In the genomic region with DNA sequence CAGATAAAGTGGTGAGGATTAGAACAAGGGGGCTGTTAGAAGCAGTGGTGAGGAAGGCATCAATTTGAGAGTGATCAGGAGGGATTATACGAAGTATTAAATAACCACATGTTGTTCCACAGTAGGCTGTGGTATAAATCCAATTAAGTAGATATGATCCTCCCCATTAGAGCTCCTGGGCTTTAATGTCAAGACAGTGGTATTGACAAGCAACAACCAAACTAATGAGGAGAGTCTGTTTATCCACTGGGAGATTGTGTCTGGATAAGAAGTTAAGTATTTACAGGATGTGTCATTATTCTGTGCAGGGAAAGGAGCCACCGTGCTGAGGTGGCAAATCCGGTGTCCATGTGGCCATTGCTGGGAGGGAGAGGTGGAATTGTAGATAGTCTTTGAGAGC, we compare ENCODE assay signal across 20 cellular contexts. TPM values are rescaled to one million over a fixed set of nuclear protein-coding genes. Genes with fewer than 3 reads are reported as not detected.
DNase-seq lines count a peak whose midpoint lies in the region; TF ChIP-seq lines count a peak whose summit lies in the region.
"Had no signal": no experiment of that assay in that cellular context is flagged by ENCODE, and none has a peak within 500 bp of the region (broad histone marks: within the 10 kb centered on the region; RNA-seq: fewer than 3 reads in every experiment).

No MANE protein-coding gene starts in this region.

- no peaks in the 10 kb centered on the region for H3K4me1 ChIP-seq in mammary epithelial cell (ENCODE audit: insufficient read depth, low read length)
- peaks cover 0 to 7% (median 4%) of the 10 kb centered on the region in 4 donors for H3K4me1 ChIP-seq in tibial nerve
- H3K4me1 ChIP-seq: BE2C had no signal

- no peak for TF ChIP-seq EP300 in tibial nerve (IDR thresholded peaks at IDR 0.05)

- dilution Hi-C loops in mammary epithelial cell (cut with HindIII; ENCODE audit: low sequenced_read_pairs) = no loop called here

- H3K79me2 ChIP-seq in mammary epithelial cell (ENCODE audit: insufficient read depth, low read length) = no peaks in the 10 kb centered on the region

- H3K9me3 Mint-ChIP-seq in brain = peaks cover 0 to under 1% (median 0%) of the 10 kb centered on the region in 5 experiments
- H3K9me3 Mint-ChIP-seq: CD4-positive, alpha-beta T cell; GM23338 had no signal

- H3K36me3 ChIP-seq in mammary epithelial cell (ENCODE audit: insufficient read depth, low read length) = no peaks in the 10 kb centered on the region
- H3K36me3 ChIP-seq in tibial nerve = no peaks in the 10 kb centered on the region
- H3K36me3 ChIP-seq: BE2C had no signal

- no peaks in the 10 kb centered on the region for H4K20me1 ChIP-seq in mammary epithelial cell (ENCODE audit: insufficient read depth, low read length)

- H3K27ac ChIP-seq in mammary epithelial cell (ENCODE audit: insufficient read depth, low read depth, low read length) (no peak overlapping the region), tibial nerve (no peak overlapping the region)
- H3K27ac ChIP-seq: PC-9 had no signal

- no peak for TF ChIP-seq CTCF in brain (conservative IDR thresholded peaks at IDR 0.05)
- TF ChIP-seq CTCF in mammary epithelial cell (conservative IDR thresholded peaks at IDR 0.05 in 1 of 2, IDR thresholded peaks at IDR 0.05 in 1 of 2; ENCODE audit: extremely low read depth in 1 of 2, insufficient read depth in 1 of 2, low read depth in 1 of 2, low read length in 2 of 2) = no peak
- no peak for TF ChIP-seq CTCF in tibial nerve (IDR thresholded peaks at IDR 0.05)

- no peak overlapping the region for H2AFZ ChIP-seq in mammary epithelial cell (ENCODE audit: low read depth, low read length)
- H2AFZ ChIP-seq: GM23338, PC-9 had no signal

- peaks cover 6% of the 10 kb centered on the region for H3K27me3 ChIP-seq in mammary epithelial cell (ENCODE audit: insufficient read depth, low read length)
- peaks cover 0 to 11% of the 10 kb centered on the region in 2 donors for H3K27me3 ChIP-seq in tibial nerve

- CTCF ChIA-PET in mammary epithelial cell (lab: Charles Lee; ENCODE audit: low non-redundant PET) = interaction anchor here (0.7 kb wide), 1 partner anchor 538 kb away, joined by 3 read pairs; no protein-coding TSS in a partner anchor

- peak overlapping the region in 3 of 5 experiments; percentile 1 to 67 (median 6) for H3K27ac Mint-ChIP-seq in brain
- H3K27ac Mint-ChIP-seq: CD4-positive, alpha-beta T cell; GM23338 had no signal

- BruUV-seq in mammary epithelial cell (replicated peaks; lab: Mats Ljungman, UMichigan) = no TSS peak

- in situ Hi-C loops in Caki2 (cut with HindIII; ENCODE audit: low pct_unique_long_range_greater_than_20kb, low sequenced_read_pairs) (no loop called here), mammary epithelial cell (cut with MboI; ENCODE audit: low sequenced_read_pairs in 2 of 2) (no loop called here)

- 74% methylated on average over 3 of the region's 3 CpGs for WGBS in mammary epithelial cell (ENCODE audit: low coverage, missing lambda C conversion rate)
- WGBS in tibial nerve, 2 donors = 71 to 73% methylated on average over 3 of the region's 3 CpGs

- no peak overlapping the region for H3K4me2 ChIP-seq in mammary epithelial cell (ENCODE audit: insufficient read depth, low read depth, low read length)
- H3K4me2 ChIP-seq: GM23338, PC-9 had no signal

- DNase-seq in Caki2 (ENCODE audit: low read depth) = peak; percentile 16
- DNase-seq in EL = peak; percentile 18
- peak; percentile 63 for DNase-seq in renal cortical epithelial cell (ENCODE audit: low read depth)
- DNase-seq in mammary epithelial cell = no peak
- no peak for DNase-seq in NCI-H1436 (lab: John Stamatoyannopoulos, UW)
- DNase-seq in tibial nerve (ENCODE audit: low spot score in 2 of 2) = no peak
- DNase-seq: BE2C; Calu3; CD4-positive, alpha-beta T cell; DMS79; MV-4-11; NCI-H1436 treated with DMSO at 0.1 percent for 48 hours; NCI-H2029 treated with DMSO at 0.1 percent for 48 hours; NCI-H2171 treated with DMSO at 0.1 percent for 48 hours; NCI-H446 treated with DMSO at 0.1 percent for 48 hours; NCI-H774; PC-9 had no signal

- H3K9me3 ChIP-seq in mammary epithelial cell (replicated peaks; ENCODE audit: insufficient read depth, low read length) (no peaks in the 10 kb centered on the region), tibial nerve (no peaks in the 10 kb centered on the region)

- H3K36me3 Mint-ChIP-seq in brain = peaks cover 4% of the 10 kb centered on the region

- peaks cover 57% of the 10 kb centered on the region for H3K4me1 Mint-ChIP-seq in brain

- H3K27me3 Mint-ChIP-seq in brain = peaks cover 7% of the 10 kb centered on the region

- intact Hi-C loops in mammary epithelial cell (cut with micrococcal nuclease) = no loop called here

- no peak for TF ChIP-seq POLR2A in tibial nerve (IDR thresholded peaks at IDR 0.05)

- H3K4me3 Mint-ChIP-seq in brain = peak overlapping the region in 3 of 5 experiments; percentile 1 to 51 (median 25)
- H3K4me3 Mint-ChIP-seq: CD4-positive, alpha-beta T cell; GM23338 had no signal

- H3K4me3 ChIP-seq in mammary epithelial cell (replicated peaks in 1 of 3; ENCODE audit: insufficient read depth in 1 of 3, low read depth in 2 of 3, low read length in 3 of 3) = no peak overlapping the region
- H3K4me3 ChIP-seq in tibial nerve = no peak overlapping the region
- H3K4me3 ChIP-seq: GM23338, K562, PC-9 had no signal

- no peak overlapping the region for H3K9ac ChIP-seq in mammary epithelial cell (ENCODE audit: insufficient read depth, low read length)

RNA-seq across cellular contexts. Expression of a gene that starts 5.8 kb away (rescaled TPM):
- 0.71 and 4.8 TPM in 2 replicates for total RNA-seq in Caki2 (2014; rRNA removed; shearing (Covaris generic); ENCODE audit: low replicate concordance)
- polyA plus RNA-seq in brain (ENCODE audit: insufficient read depth, low read depth, low replicate concordance) (7.3 TPM), mammary epithelial cell (not detected)
- total RNA-seq in renal cortical epithelial cell (0.05 TPM in 1 of 2 replicates, not detected in the other), mammary epithelial cell (under 1 TPM in 1 of 2 donors, not detected in 1; 0.17 TPM), tibial nerve (1 to 10 TPM in 1 of 4 donors, under 1 TPM in 3; 0.21 to 1.1 (median 0.65) TPM)
- not detected for polyA minus RNA-seq in mammary epithelial cell
- total RNA-seq: Calu3, PC-9 had no signal

Comparison
In these comparisons a context has a peak if more than half of its experiments do, and no peak if none do; other contexts are left out.
1. DNase-seq: peak in Caki2 (single experiment), EL (single experiment) and renal cortical epithelial cell (single experiment); none in mammary epithelial cell (single experiment), NCI-H1436 (single experiment) and tibial nerve (0 of 2).